ENCODE assay signal across 8 cellular contexts in the genomic region with DNA sequence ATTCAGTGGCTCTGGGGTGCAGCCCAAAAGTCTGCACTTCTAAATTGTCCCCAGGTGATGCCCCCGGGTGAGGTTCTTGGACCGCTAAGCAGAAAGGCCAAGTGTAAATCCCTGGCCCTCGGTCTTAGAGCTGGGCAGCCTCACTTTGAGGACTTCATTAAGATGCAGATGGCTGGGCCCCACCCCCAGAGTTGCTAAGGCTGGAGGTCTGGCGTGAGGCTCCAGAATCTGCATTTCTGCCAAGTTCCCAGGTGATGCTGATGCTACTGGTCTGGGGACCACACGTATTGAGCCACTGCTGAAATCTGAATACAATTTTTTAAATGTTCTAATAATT. TPM values are rescaled to one million over a fixed set of nuclear protein-coding genes. Genes with fewer than 3 reads are reported as not detected.
DNase-seq lines count a peak whose midpoint lies in the region; ATAC-seq and TF ChIP-seq lines count a peak whose summit lies in the region.

No MANE protein-coding gene starts in this region.

- POLR2A ChIA-PET in CD8-positive, alpha-beta T cell (lab: Charles Lee) = no interaction called here

- H2AFZ ChIP-seq in neural cell (ENCODE audit: low read depth, low read length) = no peak overlapping the region

- no peak for TF ChIP-seq RAD21 in neural cell (conservative IDR thresholded peaks at IDR 0.05)

- intact Hi-C loops in CD8-positive, alpha-beta T cell (cut with DNase I, micrococcal nuclease) = loop anchor here in 1 of 2 experiments (5.0 to 10.0 kb wide), 2 partner anchors 40 to 73 kb away; no protein-coding TSS in a partner anchor

- H3K4me3 Mint-ChIP-seq in CD8-positive, alpha-beta T cell = peak overlapping the region; percentile 97

- H3K36me3 ChIP-seq in CD8-positive, alpha-beta T cell (ENCODE audit: insufficient read depth, low read length) = no peaks in the 10 kb centered on the region
- H3K36me3 ChIP-seq in duodenal mucosa (ENCODE audit: control insufficient read depth in 1 of 2, insufficient read depth in 2 of 2, low read length in 2 of 2) (no peaks in the 10 kb centered on the region), neural cell (ENCODE audit: insufficient read depth, low read length) (no peaks in the 10 kb centered on the region)

- H3K9ac ChIP-seq in duodenal mucosa (ENCODE audit: low read depth in 1 of 2, low read length in 2 of 2) (peak overlapping the region in 1 of 2 donors; percentile 60), neural cell (ENCODE audit: low read length) (peak overlapping the region; percentile 63)

- no peaks in the 10 kb centered on the region for H3F3A ChIP-seq in neural cell (ENCODE audit: insufficient read depth, low read length, poor library complexity, severe bottlenecking)

- H3K9me3 ChIP-seq in CD8-positive, alpha-beta T cell (ENCODE audit: low read length) = no peaks in the 10 kb centered on the region
- H3K9me3 ChIP-seq in duodenal mucosa (ENCODE audit: control insufficient read depth in 1 of 2, low read length in 2 of 2) (no peaks in the 10 kb centered on the region), neural cell (ENCODE audit: low read length) (no peaks in the 10 kb centered on the region)

- CTCF ChIA-PET in CD8-positive, alpha-beta T cell (lab: Charles Lee) = no interaction called here

- peaks cover 34% of the 10 kb centered on the region for H3K4me1 Mint-ChIP-seq in CD8-positive, alpha-beta T cell (ENCODE audit: low read depth)

- peaks cover 8% of the 10 kb centered on the region for H3K36me3 Mint-ChIP-seq in CD8-positive, alpha-beta T cell

- H3K27ac ChIP-seq in CD8-positive, alpha-beta T cell (ENCODE audit: low read depth, low read length) = no peak overlapping the region
- no peak overlapping the region for H3K27ac ChIP-seq in duodenal mucosa (ENCODE audit: low read depth, low read length)
- no peak overlapping the region for H3K27ac ChIP-seq in neural cell (ENCODE audit: low read length)

- H3K9me3 Mint-ChIP-seq in CD8-positive, alpha-beta T cell = no peaks in the 10 kb centered on the region

- no peaks in the 10 kb centered on the region for H4K20me1 ChIP-seq in neural cell (ENCODE audit: insufficient read depth)

- ATAC-seq in CD8-positive, alpha-beta T cell = no peak
- no peak for ATAC-seq in HG03439 (IDR thresholded peaks at IDR 0.05; ENCODE audit: unreplicated experiment)

- no peaks in the 10 kb centered on the region for H3K27me3 ChIP-seq in CD8-positive, alpha-beta T cell (ENCODE audit: insufficient read depth, low read length)
- no peaks in the 10 kb centered on the region for H3K27me3 ChIP-seq in duodenal mucosa (ENCODE audit: control insufficient read depth in 1 of 2, insufficient read depth in 2 of 2, low read length in 2 of 2)
- no peaks in the 10 kb centered on the region for H3K27me3 ChIP-seq in neural cell (ENCODE audit: insufficient read depth, low read depth, low read length)

- H3K4me2 ChIP-seq in neural cell (ENCODE audit: low read length) = peak overlapping the region; percentile 46

- no peaks in the 10 kb centered on the region for H3K27me3 Mint-ChIP-seq in CD8-positive, alpha-beta T cell (ENCODE audit: low read depth)

- TF ChIP-seq EP300 in neural cell (conservative IDR thresholded peaks at IDR 0.05; ENCODE audit: poor library complexity, severe bottlenecking) = no peak

- H3K9me2 ChIP-seq in neural cell (ENCODE audit: insufficient read depth, low read length) = no peaks in the 10 kb centered on the region

- TF ChIP-seq CTCF in CD8-positive, alpha-beta T cell (IDR thresholded peaks at IDR 0.05) = no peak
- TF ChIP-seq CTCF in neural cell (IDR thresholded peaks at IDR 0.05; ENCODE audit: poor library complexity, severe bottlenecking) = no peak

- peak in 1 of 7 experiments; percentile 11 for DNase-seq in CD8-positive, alpha-beta T cell
- peak; percentile 59 for DNase-seq in NCI-H748 (lab: John Stamatoyannopoulos, UW; ENCODE audit: unreplicated experiment)
- DNase-seq in NOMO-1 treated with DMSO at 0.1 percent for 48 hours (lab: John Stamatoyannopoulos, UW; ENCODE audit: unreplicated experiment) = no peak
- no peak for DNase-seq in AG20443 (ENCODE audit: low spot score)
- no peak for DNase-seq in medulla oblongata (ENCODE audit: extremely low spot score)

- peaks cover 34% of the 10 kb centered on the region for H3K79me2 ChIP-seq in neural cell (replicated peaks; ENCODE audit: insufficient read depth, low read length)

- H3K4me3 ChIP-seq in CD8-positive, alpha-beta T cell (ENCODE audit: low read depth, low read length) = peak overlapping the region; percentile 55
- peak overlapping the region; percentile 87 to 88 for H3K4me3 ChIP-seq in duodenal mucosa (ENCODE audit: low read depth in 1 of 2, low read length in 2 of 2)
- peak overlapping the region; percentile 71 for H3K4me3 ChIP-seq in neural cell (ENCODE audit: low read length)

- H3K27ac Mint-ChIP-seq in CD8-positive, alpha-beta T cell = peak overlapping the region; percentile 95

- H3K4me1 ChIP-seq in CD8-positive, alpha-beta T cell (ENCODE audit: insufficient read depth, low read length) = peaks cover 15% of the 10 kb centered on the region
- peaks cover 6 to 10% of the 10 kb centered on the region in 2 donors for H3K4me1 ChIP-seq in duodenal mucosa (ENCODE audit: control insufficient read depth in 1 of 2, insufficient read depth in 2 of 2, low read length in 2 of 2)

TF ChIP-seq in neural cell, 6 proteins besides CTCF, POLR2A, EP300 and RAD21:
- TF ChIP-seq, protein P1, sequence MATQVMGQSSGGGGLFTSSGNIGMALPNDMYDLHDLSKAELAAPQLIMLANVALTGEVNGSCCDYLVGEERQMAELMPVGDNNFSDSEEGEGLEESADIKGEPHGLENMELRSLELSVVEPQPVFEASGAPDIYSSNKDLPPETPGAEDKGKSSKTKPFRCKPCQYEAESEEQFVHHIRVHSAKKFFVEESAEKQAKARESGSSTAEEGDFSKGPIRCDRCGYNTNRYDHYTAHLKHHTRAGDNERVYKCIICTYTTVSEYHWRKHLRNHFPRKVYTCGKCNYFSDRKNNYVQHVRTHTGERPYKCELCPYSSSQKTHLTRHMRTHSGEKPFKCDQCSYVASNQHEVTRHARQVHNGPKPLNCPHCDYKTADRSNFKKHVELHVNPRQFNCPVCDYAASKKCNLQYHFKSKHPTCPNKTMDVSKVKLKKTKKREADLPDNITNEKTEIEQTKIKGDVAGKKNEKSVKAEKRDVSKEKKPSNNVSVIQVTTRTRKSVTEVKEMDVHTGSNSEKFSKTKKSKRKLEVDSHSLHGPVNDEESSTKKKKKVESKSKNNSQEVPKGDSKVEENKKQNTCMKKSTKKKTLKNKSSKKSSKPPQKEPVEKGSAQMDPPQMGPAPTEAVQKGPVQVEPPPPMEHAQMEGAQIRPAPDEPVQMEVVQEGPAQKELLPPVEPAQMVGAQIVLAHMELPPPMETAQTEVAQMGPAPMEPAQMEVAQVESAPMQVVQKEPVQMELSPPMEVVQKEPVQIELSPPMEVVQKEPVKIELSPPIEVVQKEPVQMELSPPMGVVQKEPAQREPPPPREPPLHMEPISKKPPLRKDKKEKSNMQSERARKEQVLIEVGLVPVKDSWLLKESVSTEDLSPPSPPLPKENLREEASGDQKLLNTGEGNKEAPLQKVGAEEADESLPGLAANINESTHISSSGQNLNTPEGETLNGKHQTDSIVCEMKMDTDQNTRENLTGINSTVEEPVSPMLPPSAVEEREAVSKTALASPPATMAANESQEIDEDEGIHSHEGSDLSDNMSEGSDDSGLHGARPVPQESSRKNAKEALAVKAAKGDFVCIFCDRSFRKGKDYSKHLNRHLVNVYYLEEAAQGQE (IDR thresholded peaks at IDR 0.05; ENCODE audit: borderline replicate concordance) = no peak
- no peak for TF ChIP-seq SMC3 (conservative IDR thresholded peaks at IDR 0.05; ENCODE audit: poor library complexity)
- TF ChIP-seq POLR2AphosphoS5 (IDR thresholded peaks at IDR 0.05) = no peak
- TF ChIP-seq TAF1 (IDR thresholded peaks at IDR 0.05; ENCODE audit: low read depth) = no peak
- TF ChIP-seq EZH2 (IDR thresholded peaks at IDR 0.05; ENCODE audit: borderline replicate concordance, insufficient read depth, low read length, poor library complexity, severe bottlenecking) = no peak
- TF ChIP-seq MXI1 (conservative IDR thresholded peaks at IDR 0.05; ENCODE audit: poor library complexity, severe bottlenecking) = no peak

RNA-seq across cellular contexts. Expression of a gene that starts 0.7 kb away (rescaled TPM):
- 10 to 100 TPM; 21.1 to 22.0 TPM for total RNA-seq in CD8-positive, alpha-beta T cell
- 38.3 and 44.3 TPM in 2 replicates for polyA plus RNA-seq in neural cell
- polyA minus RNA-seq in neural cell = 50.9 and 56.4 TPM in 2 replicates
